In the genomic region with DNA sequence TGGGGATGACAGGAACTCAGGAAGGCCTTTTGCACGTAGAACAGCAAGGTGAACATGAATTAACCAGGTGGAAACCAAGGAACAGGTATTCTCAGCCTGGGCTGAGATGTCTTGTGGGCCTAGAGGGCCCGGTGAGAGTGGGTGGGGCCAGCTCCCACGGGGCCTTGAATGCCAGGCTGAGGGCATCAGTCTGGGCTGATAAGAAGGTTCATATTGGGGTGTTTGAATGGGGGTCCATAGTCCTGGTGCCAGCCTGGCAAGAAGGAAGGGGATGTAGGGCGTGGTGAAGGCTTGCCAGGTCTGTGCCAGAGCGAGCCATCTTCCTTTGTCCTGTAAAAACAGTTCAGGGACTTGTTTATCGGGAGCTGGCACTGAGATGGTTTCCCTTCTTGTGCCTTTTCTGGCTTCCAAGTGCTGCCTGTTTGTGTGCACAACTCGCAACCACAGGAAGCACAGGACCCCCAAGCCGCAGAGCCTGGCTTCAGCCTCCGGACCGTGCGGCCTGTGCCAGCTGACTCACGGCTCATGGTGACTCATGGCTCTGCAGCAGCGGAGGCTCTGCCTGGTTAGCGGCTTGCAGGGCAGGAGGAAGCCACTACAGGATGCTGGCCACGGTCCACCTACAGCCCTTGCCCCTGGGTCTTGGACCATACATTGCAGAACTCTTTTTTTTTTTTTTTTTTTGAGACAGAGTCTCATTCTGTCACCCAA, we compare ENCODE assay signal across 1 cellular context.
A peak's percentile ranks its signal among the peaks of the same experiment; 100 is the strongest.
TF ChIP-seq lines count a peak whose summit lies in the region.

No MANE protein-coding gene starts in this region.

TF ChIP-seq in HepG2, 621 proteins besides CTCF, POLR2A, EP300 and RAD21 (continued from another document and continues in another):
- TF ChIP-seq, protein P1, sequence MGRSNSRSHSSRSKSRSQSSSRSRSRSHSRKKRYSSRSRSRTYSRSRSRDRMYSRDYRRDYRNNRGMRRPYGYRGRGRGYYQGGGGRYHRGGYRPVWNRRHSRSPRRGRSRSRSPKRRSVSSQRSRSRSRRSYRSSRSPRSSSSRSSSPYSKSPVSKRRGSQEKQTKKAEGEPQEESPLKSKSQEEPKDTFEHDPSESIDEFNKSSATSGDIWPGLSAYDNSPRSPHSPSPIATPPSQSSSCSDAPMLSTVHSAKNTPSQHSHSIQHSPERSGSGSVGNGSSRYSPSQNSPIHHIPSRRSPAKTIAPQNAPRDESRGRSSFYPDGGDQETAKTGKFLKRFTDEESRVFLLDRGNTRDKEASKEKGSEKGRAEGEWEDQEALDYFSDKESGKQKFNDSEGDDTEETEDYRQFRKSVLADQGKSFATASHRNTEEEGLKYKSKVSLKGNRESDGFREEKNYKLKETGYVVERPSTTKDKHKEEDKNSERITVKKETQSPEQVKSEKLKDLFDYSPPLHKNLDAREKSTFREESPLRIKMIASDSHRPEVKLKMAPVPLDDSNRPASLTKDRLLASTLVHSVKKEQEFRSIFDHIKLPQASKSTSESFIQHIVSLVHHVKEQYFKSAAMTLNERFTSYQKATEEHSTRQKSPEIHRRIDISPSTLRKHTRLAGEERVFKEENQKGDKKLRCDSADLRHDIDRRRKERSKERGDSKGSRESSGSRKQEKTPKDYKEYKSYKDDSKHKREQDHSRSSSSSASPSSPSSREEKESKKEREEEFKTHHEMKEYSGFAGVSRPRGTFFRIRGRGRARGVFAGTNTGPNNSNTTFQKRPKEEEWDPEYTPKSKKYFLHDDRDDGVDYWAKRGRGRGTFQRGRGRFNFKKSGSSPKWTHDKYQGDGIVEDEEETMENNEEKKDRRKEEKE (IDR thresholded peaks at IDR 0.05), result no peak
- TF ChIP-seq ZNF564 (CRISPR knock-in tag; IDR thresholded peaks at IDR 0.05), result no peak
- TF ChIP-seq NR2F6 (IDR thresholded peaks at IDR 0.05), result no peak
- TF ChIP-seq NR2F6 (CRISPR knock-in tag; IDR thresholded peaks at IDR 0.05), result peak; percentile 27; the same call in 1 of the 2 replicates
- TF ChIP-seq, protein P2, sequence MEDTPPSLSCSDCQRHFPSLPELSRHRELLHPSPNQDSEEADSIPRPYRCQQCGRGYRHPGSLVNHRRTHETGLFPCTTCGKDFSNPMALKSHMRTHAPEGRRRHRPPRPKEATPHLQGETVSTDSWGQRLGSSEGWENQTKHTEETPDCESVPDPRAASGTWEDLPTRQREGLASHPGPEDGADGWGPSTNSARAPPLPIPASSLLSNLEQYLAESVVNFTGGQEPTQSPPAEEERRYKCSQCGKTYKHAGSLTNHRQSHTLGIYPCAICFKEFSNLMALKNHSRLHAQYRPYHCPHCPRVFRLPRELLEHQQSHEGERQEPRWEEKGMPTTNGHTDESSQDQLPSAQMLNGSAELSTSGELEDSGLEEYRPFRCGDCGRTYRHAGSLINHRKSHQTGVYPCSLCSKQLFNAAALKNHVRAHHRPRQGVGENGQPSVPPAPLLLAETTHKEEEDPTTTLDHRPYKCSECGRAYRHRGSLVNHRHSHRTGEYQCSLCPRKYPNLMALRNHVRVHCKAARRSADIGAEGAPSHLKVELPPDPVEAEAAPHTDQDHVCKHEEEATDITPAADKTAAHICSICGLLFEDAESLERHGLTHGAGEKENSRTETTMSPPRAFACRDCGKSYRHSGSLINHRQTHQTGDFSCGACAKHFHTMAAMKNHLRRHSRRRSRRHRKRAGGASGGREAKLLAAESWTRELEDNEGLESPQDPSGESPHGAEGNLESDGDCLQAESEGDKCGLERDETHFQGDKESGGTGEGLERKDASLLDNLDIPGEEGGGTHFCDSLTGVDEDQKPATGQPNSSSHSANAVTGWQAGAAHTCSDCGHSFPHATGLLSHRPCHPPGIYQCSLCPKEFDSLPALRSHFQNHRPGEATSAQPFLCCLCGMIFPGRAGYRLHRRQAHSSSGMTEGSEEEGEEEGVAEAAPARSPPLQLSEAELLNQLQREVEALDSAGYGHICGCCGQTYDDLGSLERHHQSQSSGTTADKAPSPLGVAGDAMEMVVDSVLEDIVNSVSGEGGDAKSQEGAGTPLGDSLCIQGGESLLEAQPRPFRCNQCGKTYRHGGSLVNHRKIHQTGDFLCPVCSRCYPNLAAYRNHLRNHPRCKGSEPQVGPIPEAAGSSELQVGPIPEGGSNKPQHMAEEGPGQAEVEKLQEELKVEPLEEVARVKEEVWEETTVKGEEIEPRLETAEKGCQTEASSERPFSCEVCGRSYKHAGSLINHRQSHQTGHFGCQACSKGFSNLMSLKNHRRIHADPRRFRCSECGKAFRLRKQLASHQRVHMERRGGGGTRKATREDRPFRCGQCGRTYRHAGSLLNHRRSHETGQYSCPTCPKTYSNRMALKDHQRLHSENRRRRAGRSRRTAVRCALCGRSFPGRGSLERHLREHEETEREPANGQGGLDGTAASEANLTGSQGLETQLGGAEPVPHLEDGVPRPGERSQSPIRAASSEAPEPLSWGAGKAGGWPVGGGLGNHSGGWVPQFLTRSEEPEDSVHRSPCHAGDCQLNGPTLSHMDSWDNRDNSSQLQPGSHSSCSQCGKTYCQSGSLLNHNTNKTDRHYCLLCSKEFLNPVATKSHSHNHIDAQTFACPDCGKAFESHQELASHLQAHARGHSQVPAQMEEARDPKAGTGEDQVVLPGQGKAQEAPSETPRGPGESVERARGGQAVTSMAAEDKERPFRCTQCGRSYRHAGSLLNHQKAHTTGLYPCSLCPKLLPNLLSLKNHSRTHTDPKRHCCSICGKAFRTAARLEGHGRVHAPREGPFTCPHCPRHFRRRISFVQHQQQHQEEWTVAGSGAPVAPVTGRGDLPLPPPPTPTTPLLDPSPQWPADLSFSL (CRISPR knock-in tag; IDR thresholded peaks at IDR 0.05), result no peak
- no peak for TF ChIP-seq NFATC3 (CRISPR knock-in tag; IDR thresholded peaks at IDR 0.05)
- no peak for TF ChIP-seq ONECUT2 (CRISPR knock-in tag; IDR thresholded peaks at IDR 0.05)
- TF ChIP-seq ZNF224 (CRISPR knock-in tag; IDR thresholded peaks at IDR 0.05), result no peak
- no peak for TF ChIP-seq SRSF4 (IDR thresholded peaks at IDR 0.05; ENCODE audit: low read depth, low read length, poor library complexity, severe bottlenecking)
- TF ChIP-seq MYC (CRISPR knock-in tag; IDR thresholded peaks at IDR 0.05; ENCODE audit: borderline replicate concordance), result peak; percentile 41; the same call in 1 of the 2 replicates
- TF ChIP-seq PITX1 (CRISPR knock-in tag; IDR thresholded peaks at IDR 0.05), result no peak
- TF ChIP-seq ZNF160 (CRISPR knock-in tag; IDR thresholded peaks at IDR 0.05), result no peak
- no peak for TF ChIP-seq ZNF343 (CRISPR knock-in tag; IDR thresholded peaks at IDR 0.05)
- TF ChIP-seq MAF1 (CRISPR knock-in tag; IDR thresholded peaks at IDR 0.05; ENCODE audit: borderline replicate concordance), result no peak
- TF ChIP-seq, protein P3, sequence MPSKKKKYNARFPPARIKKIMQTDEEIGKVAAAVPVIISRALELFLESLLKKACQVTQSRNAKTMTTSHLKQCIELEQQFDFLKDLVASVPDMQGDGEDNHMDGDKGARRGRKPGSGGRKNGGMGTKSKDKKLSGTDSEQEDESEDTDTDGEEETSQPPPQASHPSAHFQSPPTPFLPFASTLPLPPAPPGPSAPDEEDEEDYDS (CRISPR knock-in tag; IDR thresholded peaks at IDR 0.05), result no peak
- TF ChIP-seq GATAD2A (CRISPR knock-in tag; IDR thresholded peaks at IDR 0.05), result 0 out of 2 replicates have a peak, but pooled peaks have one; percentile 20
- TF ChIP-seq EHMT2 (IDR thresholded peaks at IDR 0.05; ENCODE audit: borderline replicate concordance, low read depth, low read length), result no peak
- TF ChIP-seq CENPX (CRISPR knock-in tag; IDR thresholded peaks at IDR 0.05), result no peak
- TF ChIP-seq, protein P4, sequence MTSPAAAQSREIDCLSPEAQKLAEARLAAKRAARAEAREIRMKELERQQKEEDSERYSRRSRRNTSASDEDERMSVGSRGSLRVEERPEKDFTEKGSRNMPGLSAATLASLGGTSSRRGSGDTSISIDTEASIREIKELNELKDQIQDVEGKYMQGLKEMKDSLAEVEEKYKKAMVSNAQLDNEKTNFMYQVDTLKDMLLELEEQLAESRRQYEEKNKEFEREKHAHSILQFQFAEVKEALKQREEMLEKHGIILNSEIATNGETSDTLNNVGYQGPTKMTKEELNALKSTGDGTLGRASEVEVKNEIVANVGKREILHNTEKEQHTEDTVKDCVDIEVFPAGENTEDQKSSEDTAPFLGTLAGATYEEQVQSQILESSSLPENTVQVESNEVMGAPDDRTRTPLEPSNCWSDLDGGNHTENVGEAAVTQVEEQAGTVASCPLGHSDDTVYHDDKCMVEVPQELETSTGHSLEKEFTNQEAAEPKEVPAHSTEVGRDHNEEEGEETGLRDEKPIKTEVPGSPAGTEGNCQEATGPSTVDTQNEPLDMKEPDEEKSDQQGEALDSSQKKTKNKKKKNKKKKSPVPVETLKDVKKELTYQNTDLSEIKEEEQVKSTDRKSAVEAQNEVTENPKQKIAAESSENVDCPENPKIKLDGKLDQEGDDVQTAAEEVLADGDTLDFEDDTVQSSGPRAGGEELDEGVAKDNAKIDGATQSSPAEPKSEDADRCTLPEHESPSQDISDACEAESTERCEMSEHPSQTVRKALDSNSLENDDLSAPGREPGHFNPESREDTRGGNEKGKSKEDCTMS (CRISPR knock-in tag; conservative IDR thresholded peaks at IDR 0.05), result no peak
- TF ChIP-seq, protein P5, sequence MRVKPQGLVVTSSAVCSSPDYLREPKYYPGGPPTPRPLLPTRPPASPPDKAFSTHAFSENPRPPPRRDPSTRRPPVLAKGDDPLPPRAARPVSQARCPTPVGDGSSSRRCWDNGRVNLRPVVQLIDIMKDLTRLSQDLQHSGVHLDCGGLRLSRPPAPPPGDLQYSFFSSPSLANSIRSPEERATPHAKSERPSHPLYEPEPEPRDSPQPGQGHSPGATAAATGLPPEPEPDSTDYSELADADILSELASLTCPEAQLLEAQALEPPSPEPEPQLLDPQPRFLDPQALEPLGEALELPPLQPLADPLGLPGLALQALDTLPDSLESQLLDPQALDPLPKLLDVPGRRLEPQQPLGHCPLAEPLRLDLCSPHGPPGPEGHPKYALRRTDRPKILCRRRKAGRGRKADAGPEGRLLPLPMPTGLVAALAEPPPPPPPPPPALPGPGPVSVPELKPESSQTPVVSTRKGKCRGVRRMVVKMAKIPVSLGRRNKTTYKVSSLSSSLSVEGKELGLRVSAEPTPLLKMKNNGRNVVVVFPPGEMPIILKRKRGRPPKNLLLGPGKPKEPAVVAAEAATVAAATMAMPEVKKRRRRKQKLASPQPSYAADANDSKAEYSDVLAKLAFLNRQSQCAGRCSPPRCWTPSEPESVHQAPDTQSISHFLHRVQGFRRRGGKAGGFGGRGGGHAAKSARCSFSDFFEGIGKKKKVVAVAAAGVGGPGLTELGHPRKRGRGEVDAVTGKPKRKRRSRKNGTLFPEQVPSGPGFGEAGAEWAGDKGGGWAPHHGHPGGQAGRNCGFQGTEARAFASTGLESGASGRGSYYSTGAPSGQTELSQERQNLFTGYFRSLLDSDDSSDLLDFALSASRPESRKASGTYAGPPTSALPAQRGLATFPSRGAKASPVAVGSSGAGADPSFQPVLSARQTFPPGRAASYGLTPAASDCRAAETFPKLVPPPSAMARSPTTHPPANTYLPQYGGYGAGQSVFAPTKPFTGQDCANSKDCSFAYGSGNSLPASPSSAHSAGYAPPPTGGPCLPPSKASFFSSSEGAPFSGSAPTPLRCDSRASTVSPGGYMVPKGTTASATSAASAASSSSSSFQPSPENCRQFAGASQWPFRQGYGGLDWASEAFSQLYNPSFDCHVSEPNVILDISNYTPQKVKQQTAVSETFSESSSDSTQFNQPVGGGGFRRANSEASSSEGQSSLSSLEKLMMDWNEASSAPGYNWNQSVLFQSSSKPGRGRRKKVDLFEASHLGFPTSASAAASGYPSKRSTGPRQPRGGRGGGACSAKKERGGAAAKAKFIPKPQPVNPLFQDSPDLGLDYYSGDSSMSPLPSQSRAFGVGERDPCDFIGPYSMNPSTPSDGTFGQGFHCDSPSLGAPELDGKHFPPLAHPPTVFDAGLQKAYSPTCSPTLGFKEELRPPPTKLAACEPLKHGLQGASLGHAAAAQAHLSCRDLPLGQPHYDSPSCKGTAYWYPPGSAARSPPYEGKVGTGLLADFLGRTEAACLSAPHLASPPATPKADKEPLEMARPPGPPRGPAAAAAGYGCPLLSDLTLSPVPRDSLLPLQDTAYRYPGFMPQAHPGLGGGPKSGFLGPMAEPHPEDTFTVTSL (CRISPR knock-in tag; IDR thresholded peaks at IDR 0.05; ENCODE audit: borderline replicate concordance), result 0 out of 2 replicates have a peak, but pooled peaks have one; percentile 39
- TF ChIP-seq ZNF234 (CRISPR knock-in tag; conservative IDR thresholded peaks at IDR 0.05), result no peak
- TF ChIP-seq, protein P6, sequence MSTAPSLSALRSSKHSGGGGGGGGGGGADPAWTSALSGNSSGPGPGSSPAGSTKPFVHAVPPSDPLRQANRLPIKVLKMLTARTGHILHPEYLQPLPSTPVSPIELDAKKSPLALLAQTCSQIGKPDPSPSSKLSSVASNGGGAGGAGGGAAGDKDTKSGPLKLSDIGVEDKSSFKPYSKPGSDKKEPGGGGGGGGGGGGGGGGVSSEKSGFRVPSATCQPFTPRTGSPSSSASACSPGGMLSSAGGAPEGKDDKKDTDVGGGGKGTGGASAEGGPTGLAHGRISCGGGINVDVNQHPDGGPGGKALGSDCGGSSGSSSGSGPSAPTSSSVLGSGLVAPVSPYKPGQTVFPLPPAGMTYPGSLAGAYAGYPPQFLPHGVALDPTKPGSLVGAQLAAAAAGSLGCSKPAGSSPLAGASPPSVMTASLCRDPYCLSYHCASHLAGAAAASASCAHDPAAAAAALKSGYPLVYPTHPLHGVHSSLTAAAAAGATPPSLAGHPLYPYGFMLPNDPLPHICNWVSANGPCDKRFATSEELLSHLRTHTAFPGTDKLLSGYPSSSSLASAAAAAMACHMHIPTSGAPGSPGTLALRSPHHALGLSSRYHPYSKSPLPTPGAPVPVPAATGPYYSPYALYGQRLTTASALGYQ (CRISPR knock-in tag; IDR thresholded peaks at IDR 0.05), result no peak
- TF ChIP-seq HMGA1 (CRISPR knock-in tag; conservative IDR thresholded peaks at IDR 0.05), result no peak
- TF ChIP-seq GABPB1 (CRISPR knock-in tag; IDR thresholded peaks at IDR 0.05), result peak; percentile 37; the same call in 1 of the 2 replicates
- TF ChIP-seq NCOA1 (CRISPR knock-in tag; IDR thresholded peaks at IDR 0.05), result no peak
- TF ChIP-seq MLLT10 (CRISPR knock-in tag; IDR thresholded peaks at IDR 0.05), result no peak
- no peak for TF ChIP-seq ZNF124 (CRISPR knock-in tag; IDR thresholded peaks at IDR 0.05)
- TF ChIP-seq ZNF773 (CRISPR knock-in tag; IDR thresholded peaks at IDR 0.05; ENCODE audit: borderline replicate concordance), result no peak
- no peak for TF ChIP-seq ZNF589 (CRISPR knock-in tag; conservative IDR thresholded peaks at IDR 0.05)
- no peak for TF ChIP-seq SP4 (CRISPR knock-in tag; IDR thresholded peaks at IDR 0.05)
- TF ChIP-seq ZC3H13 (CRISPR knock-in tag; IDR thresholded peaks at IDR 0.05), result no peak
- no peak for TF ChIP-seq ZBTB7B (CRISPR knock-in tag; IDR thresholded peaks at IDR 0.05)
- no peak for TF ChIP-seq HOXA3 (CRISPR knock-in tag; IDR thresholded peaks at IDR 0.05)
- no peak for TF ChIP-seq ZMYM2 (CRISPR knock-in tag; IDR thresholded peaks at IDR 0.05)
- no peak for TF ChIP-seq GZF1 (CRISPR knock-in tag; IDR thresholded peaks at IDR 0.05)
- TF ChIP-seq ZNF614 (CRISPR knock-in tag; IDR thresholded peaks at IDR 0.05; ENCODE audit: borderline replicate concordance), result no peak
- no peak for TF ChIP-seq SPEN (CRISPR knock-in tag; IDR thresholded peaks at IDR 0.05; ENCODE audit: low read depth)
